ENCODE assay signal across 1 cellular context in genomic region chr17:59355030-59355694, GRCh38.
TF ChIP-seq lines count a peak whose summit lies in the region.

No MANE protein-coding gene starts in this region.

TF ChIP-seq in HCT116, 20 proteins besides CTCF, POLR2A, EP300 and RAD21 (continued from another document):
- no peak for TF ChIP-seq CEBPB (IDR thresholded peaks at IDR 0.05; ENCODE audit: low read depth)
- TF ChIP-seq ELF1 (IDR thresholded peaks at IDR 0.05; ENCODE audit: borderline replicate concordance, low read depth) = no peak
- peak; percentile 84 for TF ChIP-seq EGR1 (IDR thresholded peaks at IDR 0.05; ENCODE audit: low read depth)
- no peak for TF ChIP-seq ZNF274 (IDR thresholded peaks at IDR 0.05; ENCODE audit: low read depth, low read length)
- peak; percentile 47 for TF ChIP-seq JUND (IDR thresholded peaks at IDR 0.05)
- TF ChIP-seq TCF7L2 (IDR thresholded peaks at IDR 0.05; ENCODE audit: borderline replicate concordance, extremely low read depth, insufficient read depth, insufficient read length) = peak; percentile 94
- TF ChIP-seq EZH2 (IDR thresholded peaks at IDR 0.05) = no peak
- no peak for TF ChIP-seq YY1 (IDR thresholded peaks at IDR 0.05; ENCODE audit: extremely low read depth, insufficient replicate concordance, low read depth, low read length)
- TF ChIP-seq FOSL1 (IDR thresholded peaks at IDR 0.05; ENCODE audit: low read depth) = peak; percentile 44; the same call in 1 of the 2 replicates
- TF ChIP-seq POLR2AphosphoS5 (IDR thresholded peaks at IDR 0.05; ENCODE audit: low read depth, low read length) = no peak
- no peak for TF ChIP-seq SRF (IDR thresholded peaks at IDR 0.05; ENCODE audit: low read depth)
- TF ChIP-seq MAX (IDR thresholded peaks at IDR 0.05) = no peak
TF ChIP-seq in HCT116: peak in this region for 5.
